ENCODE assay signal across 8 cellular contexts in the genomic region with DNA sequence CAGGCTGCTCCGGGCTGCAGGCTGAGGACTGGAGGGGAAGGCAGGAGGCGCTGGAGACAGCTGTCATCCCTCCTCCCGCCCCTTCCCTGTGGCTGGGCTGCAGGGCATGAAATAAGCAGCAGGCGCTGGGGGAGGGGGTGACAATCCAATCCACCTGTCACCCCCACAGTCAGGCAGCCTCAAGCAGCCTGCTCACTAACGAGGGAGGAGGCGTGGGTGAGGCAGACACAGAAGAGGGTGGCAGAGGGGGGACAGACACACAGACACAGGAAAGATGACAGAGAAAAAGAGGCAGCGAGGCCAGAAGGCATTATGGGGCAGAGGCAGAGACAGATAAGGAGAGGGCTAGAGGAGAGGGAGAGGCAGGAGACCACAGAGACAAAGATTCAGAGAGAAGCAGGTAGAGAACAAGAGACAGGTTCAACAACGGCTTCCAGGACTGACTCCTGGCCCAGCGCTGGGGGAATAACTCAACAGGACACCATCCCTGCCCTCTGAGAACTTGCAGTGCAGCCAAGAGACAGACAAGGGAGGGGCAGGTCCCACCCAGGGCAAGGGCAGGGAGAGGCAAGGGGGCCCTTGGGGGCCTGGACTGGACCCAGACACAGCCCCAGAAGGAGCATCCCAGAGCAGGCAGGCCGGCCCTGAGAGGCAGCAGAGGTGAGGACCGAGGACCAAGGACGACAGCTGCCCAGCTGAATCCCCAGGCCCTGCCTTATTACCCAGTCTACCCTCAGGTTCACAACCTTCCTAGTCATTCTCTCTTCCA. TPM values are rescaled to one million over a fixed set of nuclear protein-coding genes. Genes with fewer than 3 reads are reported as not detected.
DNase-seq lines count a peak whose midpoint lies in the region; ATAC-seq and TF ChIP-seq lines count a peak whose summit lies in the region.

No MANE protein-coding gene starts in this region.

- H3K36me3 Mint-ChIP-seq in stimulated activated memory B cell treated with anti-CD40 and anti-IgM and Interleukin-4, amounts not matched to agents 10 μg/mL and 1 μg/mL and 100 μg/mL, for 72 hours: peaks cover 12% of the 10 kb centered on the region

- H3K27me3 Mint-ChIP-seq in stimulated activated memory B cell treated with anti-CD40 and anti-IgM and Interleukin-4, amounts not matched to agents 10 μg/mL and 1 μg/mL and 100 μg/mL, for 72 hours: no peaks in the 10 kb centered on the region

- POLR2A ChIA-PET in A673 (lab: Charles Lee; ENCODE audit: low non-redundant PET): no interaction called here

- peaks cover 91% of the 10 kb centered on the region for H3K4me1 Mint-ChIP-seq in stimulated activated memory B cell treated with anti-CD40 and anti-IgM and Interleukin-4, amounts not matched to agents 10 μg/mL and 1 μg/mL and 100 μg/mL, for 72 hours

- no peaks in the 10 kb centered on the region for H3K9me3 Mint-ChIP-seq in stimulated activated memory B cell treated with anti-CD40 and anti-IgM and Interleukin-4, amounts not matched to agents 10 μg/mL and 1 μg/mL and 100 μg/mL, for 72 hours

- 0 out of 2 replicates have a peak, but pooled peaks have one; percentile 34 for TF ChIP-seq CTCF in A673 (conservative IDR thresholded peaks at IDR 0.05; ENCODE audit: low read depth, low read length)
- TF ChIP-seq CTCF in body of pancreas (IDR thresholded peaks at IDR 0.05): no peak
- TF ChIP-seq CTCF in left lung (IDR thresholded peaks at IDR 0.05): no peak

- H3K27me3 ChIP-seq in A673 (replicated peaks; ENCODE audit: insufficient read depth, low read depth, low read length, poor library complexity): no peaks in the 10 kb centered on the region
- H3K27me3 ChIP-seq in SJSA1 (replicated peaks): no peaks in the 10 kb centered on the region
- no peaks in the 10 kb centered on the region for H3K27me3 ChIP-seq in body of pancreas
- H3K27me3 ChIP-seq in left lung: no peaks in the 10 kb centered on the region

- CTCF ChIA-PET in A673 (lab: Charles Lee): interaction anchor here (1.8 to 2.1 kb wide), 2 partner anchors 9 to 12 kb away, joined by 4 to 8 read pairs; partner anchors contain the start of gene MEF2D

- H3K4me1 ChIP-seq in A673 (ENCODE audit: insufficient read depth, low read length, poor library complexity, severe bottlenecking) (peaks cover 24% of the 10 kb centered on the region), SJSA1 (replicated peaks) (peaks cover 27% of the 10 kb centered on the region), body of pancreas (peaks cover 80% of the 10 kb centered on the region), left lung (peaks cover 64 to 99% of the 10 kb centered on the region in 2 donors)

- BruUV-seq in A673 (replicated peaks; lab: Mats Ljungman, UMichigan): no TSS peak

- 14 to 23% methylated on average over 8 to 12 of the region's 12 CpGs for WGBS in body of pancreas, 2 donors

- no peak for TF ChIP-seq POLR2A in body of pancreas (IDR thresholded peaks at IDR 0.05)

- no peaks in the 10 kb centered on the region for H3K9me3 ChIP-seq in A673 (ENCODE audit: low read depth, low read length, poor library complexity, severe bottlenecking)
- H3K9me3 ChIP-seq in SJSA1 (replicated peaks): no peaks in the 10 kb centered on the region
- no peaks in the 10 kb centered on the region for H3K9me3 ChIP-seq in body of pancreas
- no peaks in the 10 kb centered on the region for H3K9me3 ChIP-seq in left lung

- H3K27ac ChIP-seq in A673 (ENCODE audit: low read depth, low read length, poor library complexity, severe bottlenecking): no peak overlapping the region
- peak overlapping the region; percentile 61 for H3K27ac ChIP-seq in SJSA1
- H3K27ac ChIP-seq in body of pancreas: peak overlapping the region in 3 of 4 donors; percentile 60 to 71 (median 63)
- H3K27ac ChIP-seq in left lung: peak overlapping the region; percentile 68 to 72

- H3K4me3 ChIP-seq in A673 (ENCODE audit: low read depth, low read length, poor library complexity, severe bottlenecking): no peak overlapping the region
- H3K4me3 ChIP-seq in Jurkat, Clone E6-1 (ENCODE audit: low read length): no peak overlapping the region
- H3K4me3 ChIP-seq in SJSA1: no peak overlapping the region; the same call in 1 of the 2 replicates
- no peak overlapping the region for H3K4me3 ChIP-seq in body of pancreas
- H3K4me3 ChIP-seq in left lung: no peak overlapping the region

- ATAC-seq in GM19043 (IDR thresholded peaks at IDR 0.05; ENCODE audit: low read depth, unreplicated experiment): peak; percentile 31
- no peak for ATAC-seq in body of pancreas
- ATAC-seq in left lung: peak; percentile 14
- peak; percentile 5 for ATAC-seq in stimulated activated memory B cell treated with anti-CD40 and anti-IgM and Interleukin-4, amounts not matched to agents 10 μg/mL and 1 μg/mL and 100 μg/mL, for 72 hours

- DNase-seq in A673 (ENCODE audit: low spot score) (peak; percentile 23), SJSA1 (ENCODE audit: low read depth in 1 of 2, low spot score in 2 of 2) (no peak), body of pancreas (peak in 3 of 4 donors; percentile 52 to 56 (median 54)), left lung (no peak), ureter (ENCODE audit: low spot score) (no peak)
- DNase-seq in Jurkat, Clone E6-1 (ENCODE audit: low read depth, low spot score): peak; percentile 59

- H3K36me3 ChIP-seq in A673 (ENCODE audit: insufficient read depth, low read length, poor library complexity, severe bottlenecking): no peaks in the 10 kb centered on the region
- peaks cover 17% of the 10 kb centered on the region; the same call in 1 of the 2 replicates for H3K36me3 ChIP-seq in SJSA1
- no peaks in the 10 kb centered on the region for H3K36me3 ChIP-seq in body of pancreas (replicated peaks in 1 of 2; ENCODE audit: insufficient read depth in 1 of 2, low read depth in 2 of 2)
- no peaks in the 10 kb centered on the region for H3K36me3 ChIP-seq in left lung

- H3K27ac Mint-ChIP-seq in stimulated activated memory B cell treated with anti-CD40 and anti-IgM and Interleukin-4, amounts not matched to agents 10 μg/mL and 1 μg/mL and 100 μg/mL, for 72 hours: peak overlapping the region; percentile 98

- intact Hi-C loops in A673 (cut with micrococcal nuclease; ENCODE audit: unreplicated experiment) (no loop called here), body of pancreas (cut with DNase I) (no loop called here), left lung (cut with DNase I) (no loop called here)

- H3K4me3 Mint-ChIP-seq in stimulated activated memory B cell treated with anti-CD40 and anti-IgM and Interleukin-4, amounts not matched to agents 10 μg/mL and 1 μg/mL and 100 μg/mL, for 72 hours: peak overlapping the region; percentile 80

RNA-seq across cellular contexts. Expression of gene MEF2D, which starts 11.2 kb away (rescaled TPM):
- total RNA-seq in A673 (2021) (18.3 and 21.8 TPM in 2 replicates), body of pancreas (10 to 100 TPM; 15.6 to 18.1 TPM), left lung (10 to 100 TPM; 45.4 to 52.8 TPM), ureter (55.3 TPM)
- 16.9 TPM for polyA plus RNA-seq in Jurkat, Clone E6-1 (2012; ENCODE audit: insufficient read depth, insufficient read length)
- 7.0 and 9.8 TPM in 2 replicates for total RNA-seq in SJSA1 (2014; rRNA removed; shearing (Covaris generic))

Comparison
In these comparisons a context has a peak if more than half of its experiments do, and no peak if none do; other contexts are left out.
1. DNase-seq: peak in A673 (single experiment), Jurkat, Clone E6-1 (single experiment) and body of pancreas (3 of 4); none in SJSA1 (0 of 2), left lung (0 of 2) and ureter (single experiment).